Comparison of ENCODE assay signal across 21 cellular contexts in the genomic region with DNA sequence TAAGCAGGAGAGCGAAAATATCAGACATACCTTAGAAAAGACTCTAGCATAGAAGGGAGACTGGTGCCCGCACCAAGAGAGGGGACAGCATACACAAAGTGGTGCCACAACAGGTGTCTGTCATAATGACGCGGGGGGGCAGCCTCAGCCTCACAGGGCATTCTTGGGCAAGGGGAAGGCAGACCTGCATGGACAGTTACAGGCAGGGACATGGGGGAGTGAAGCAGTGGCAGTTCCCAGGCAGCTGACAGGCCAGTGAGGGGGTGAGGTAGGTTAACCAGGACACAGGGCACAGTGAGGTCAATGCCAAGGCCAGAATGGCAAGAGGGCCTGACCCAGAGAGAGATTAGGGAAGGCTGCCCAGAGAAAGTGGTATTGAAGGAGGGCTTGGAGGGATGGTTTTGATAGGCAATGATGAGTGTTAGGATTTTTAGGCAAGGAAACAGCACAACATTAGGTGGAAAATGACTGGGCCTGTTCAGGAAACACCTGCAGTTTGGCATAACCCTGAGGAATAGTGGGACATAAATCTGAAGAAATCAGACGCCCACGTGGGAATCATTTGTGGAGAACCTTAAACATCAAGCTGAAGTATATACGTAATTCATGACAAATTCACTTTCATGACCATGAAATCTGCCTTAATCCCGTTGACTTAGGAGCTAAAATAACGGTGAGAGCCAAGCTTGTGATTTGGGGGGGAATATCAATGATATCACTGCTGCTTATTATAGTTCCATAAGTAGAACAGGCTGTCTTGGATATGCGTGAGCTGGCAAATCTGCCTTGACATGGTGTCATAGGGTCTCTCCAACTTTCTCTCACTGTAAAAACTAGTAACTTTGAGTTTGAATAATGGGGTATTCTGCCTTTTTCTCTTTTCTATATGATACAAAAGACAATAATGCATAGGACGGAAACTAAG. TPM values are rescaled to one million over a fixed set of nuclear protein-coding genes. Genes with fewer than 3 reads are reported as not detected.
DNase-seq lines count a peak whose midpoint lies in the region; ATAC-seq and TF ChIP-seq lines count a peak whose summit lies in the region.
"Had no signal": no experiment of that assay in that cellular context is flagged by ENCODE, and none has a peak within 500 bp of the region (broad histone marks: within the 10 kb centered on the region; RNA-seq: fewer than 3 reads in every experiment).

No MANE protein-coding gene starts in this region.

- H3K9me3 ChIP-seq in upper lobe of right lung (no peaks in the 10 kb centered on the region), tibial artery (no peaks in the 10 kb centered on the region)
- H3K9me3 ChIP-seq: suprapubic skin had no signal

- H3K4me3 ChIP-seq in upper lobe of right lung: no peak overlapping the region
- H3K4me3 ChIP-seq in tibial artery: no peak overlapping the region
- H3K4me3 ChIP-seq: suprapubic skin had no signal

- POLR2A ChIA-PET in activated CD4-positive, alpha-beta memory T cell treated with anti-CD3 and anti-CD28 coated beads for 36 hours (lab: Charles Lee): no interaction called here

- CTCF ChIA-PET in activated CD4-positive, alpha-beta memory T cell treated with anti-CD3 and anti-CD28 coated beads for 36 hours (lab: Charles Lee): interaction anchor here (0.7 kb wide), 1 partner anchor 210 kb away, joined by 3 read pairs; no protein-coding TSS in a partner anchor

- H3K4me3 Mint-ChIP-seq in nephron: no peak overlapping the region
- no peak overlapping the region for H3K4me3 Mint-ChIP-seq in effector memory CD8-positive, alpha-beta T cell
- no peak overlapping the region for H3K4me3 Mint-ChIP-seq in activated CD4-positive, alpha-beta memory T cell treated with anti-CD3 and anti-CD28 coated beads for 36 hours
- H3K4me3 Mint-ChIP-seq: activated T-cell treated with anti-CD3 and anti-CD28 coated beads, Interleukin-2, amount 50 U/mL, for 4 hours; natural killer cell treated with Interleukin-12 subunit alpha and Interleukin-12 subunit beta and Interleukin-15 and Interleukin-18, amount 100 ng/mL, for 72 hours; T-helper 1 cell treated with Interleukin-12 subunit alpha and Interleukin-12 subunit beta and Interleukin-4 antibody, amounts not matched to agents 30 μg/mL and 1 μg/mL, for 36 hours had no signal

- H3K36me3 Mint-ChIP-seq in nephron (ENCODE audit: low read depth): peaks cover 7% of the 10 kb centered on the region
- H3K36me3 Mint-ChIP-seq in effector memory CD8-positive, alpha-beta T cell (ENCODE audit: insufficient read depth): no peaks in the 10 kb centered on the region
- no peaks in the 10 kb centered on the region for H3K36me3 Mint-ChIP-seq in activated CD4-positive, alpha-beta memory T cell treated with anti-CD3 and anti-CD28 coated beads for 36 hours
- H3K36me3 Mint-ChIP-seq: natural killer cell treated with Interleukin-12 subunit alpha and Interleukin-12 subunit beta and Interleukin-15 and Interleukin-18, amount 100 ng/mL, for 72 hours had no signal

- peak overlapping the region in 2 of 3 experiments; percentile 4 to 58 for H3K27ac Mint-ChIP-seq in nephron
- H3K27ac Mint-ChIP-seq in effector memory CD8-positive, alpha-beta T cell: no peak overlapping the region
- no peak overlapping the region for H3K27ac Mint-ChIP-seq in activated CD4-positive, alpha-beta memory T cell treated with anti-CD3 and anti-CD28 coated beads for 36 hours
- H3K27ac Mint-ChIP-seq: natural killer cell treated with Interleukin-12 subunit alpha and Interleukin-12 subunit beta and Interleukin-15 and Interleukin-18, amount 100 ng/mL, for 72 hours; T-helper 1 cell treated with Interleukin-12 subunit alpha and Interleukin-12 subunit beta and Interleukin-4 antibody, amounts not matched to agents 30 μg/mL and 1 μg/mL, for 36 hours had no signal

- H3K27me3 ChIP-seq in upper lobe of right lung (no peaks in the 10 kb centered on the region), tibial artery (no peaks in the 10 kb centered on the region)
- H3K27me3 ChIP-seq: brain microvascular endothelial cell, suprapubic skin had no signal

- H3K4me1 ChIP-seq in upper lobe of right lung: peaks cover 33% of the 10 kb centered on the region
- H3K4me1 ChIP-seq in tibial artery: peaks cover 0 to 59% (median 7%) of the 10 kb centered on the region in 4 donors

- no peak for DNase-seq in Right ventricle myocardium superior
- no peak for DNase-seq in cardiac septum (ENCODE audit: low spot score)
- DNase-seq in upper lobe of right lung: no peak
- DNase-seq in effector memory CD8-positive, alpha-beta T cell: no peak
- DNase-seq in tibial artery: no peak
- DNase-seq in activated CD4-positive, alpha-beta memory T cell treated with anti-CD3 and anti-CD28 coated beads for 36 hours: no peak
- DNase-seq: activated CD4-positive, alpha-beta T cell treated with anti-CD3 and anti-CD28 coated beads for 4 hours; activated naive CD4-positive, alpha-beta T cell; activated T-cell treated with anti-CD3 and anti-CD28 coated beads, Interleukin-2, amount 50 U/mL, for 4 hours; brain microvascular endothelial cell; EL; kidney glomerular epithelial cell; midbrain; MV-4-11; stimulated activated CD8-positive, alpha-beta memory T cell treated with anti-CD3 and anti-CD28 coated beads, Interleukin-4, amount 100 ng/mL, for 48 hours had no signal

- ATAC-seq in Right ventricle myocardium superior (ENCODE audit: poor library complexity) (peak; percentile 51), esophagus mucosa (peak; percentile 23), upper lobe of right lung (peak; percentile 44)
- ATAC-seq in effector memory CD8-positive, alpha-beta T cell (replicated peaks): no peak
- ATAC-seq: activated T-cell treated with anti-CD3 and anti-CD28 coated beads, Interleukin-2, amount 50 U/mL, for 4 hours had no signal

- H3K36me3 ChIP-seq in upper lobe of right lung (no peaks in the 10 kb centered on the region), tibial artery (no peaks in the 10 kb centered on the region)
- H3K36me3 ChIP-seq: brain microvascular endothelial cell, suprapubic skin had no signal

- no peak for TF ChIP-seq CTCF in nephron (IDR thresholded peaks at IDR 0.05; ENCODE audit: unreplicated experiment in 3 of 3)
- TF ChIP-seq CTCF in upper lobe of right lung (IDR thresholded peaks at IDR 0.05): no peak
- no peak for TF ChIP-seq CTCF in tibial artery (IDR thresholded peaks at IDR 0.05)

- H3K4me1 Mint-ChIP-seq in nephron: peaks cover 48% of the 10 kb centered on the region
- H3K4me1 Mint-ChIP-seq in effector memory CD8-positive, alpha-beta T cell (ENCODE audit: low read depth in 2 of 2): no peaks in the 10 kb centered on the region
- no peaks in the 10 kb centered on the region for H3K4me1 Mint-ChIP-seq in activated CD4-positive, alpha-beta memory T cell treated with anti-CD3 and anti-CD28 coated beads for 36 hours (ENCODE audit: low read depth)

- H3K9me3 Mint-ChIP-seq in nephron: no peaks in the 10 kb centered on the region
- no peaks in the 10 kb centered on the region for H3K9me3 Mint-ChIP-seq in effector memory CD8-positive, alpha-beta T cell
- no peaks in the 10 kb centered on the region for H3K9me3 Mint-ChIP-seq in activated CD4-positive, alpha-beta memory T cell treated with anti-CD3 and anti-CD28 coated beads for 36 hours
- H3K9me3 Mint-ChIP-seq: activated T-cell treated with anti-CD3 and anti-CD28 coated beads, Interleukin-2, amount 50 U/mL, for 4 hours; natural killer cell treated with Interleukin-12 subunit alpha and Interleukin-12 subunit beta and Interleukin-15 and Interleukin-18, amount 100 ng/mL, for 72 hours; T-helper 1 cell treated with Interleukin-12 subunit alpha and Interleukin-12 subunit beta and Interleukin-4 antibody, amounts not matched to agents 30 μg/mL and 1 μg/mL, for 36 hours had no signal

- H3K27ac ChIP-seq in upper lobe of right lung: no peak overlapping the region
- no peak overlapping the region for H3K27ac ChIP-seq in tibial artery
- H3K27ac ChIP-seq: brain microvascular endothelial cell, KMS-11, suprapubic skin had no signal

- peaks cover 7% of the 10 kb centered on the region for H3K27me3 Mint-ChIP-seq in nephron (ENCODE audit: low read depth)
- peaks cover 23 to 31% of the 10 kb centered on the region in 2 donors for H3K27me3 Mint-ChIP-seq in effector memory CD8-positive, alpha-beta T cell
- H3K27me3 Mint-ChIP-seq in activated CD4-positive, alpha-beta memory T cell treated with anti-CD3 and anti-CD28 coated beads for 36 hours: peaks cover 9% of the 10 kb centered on the region

- intact Hi-C loops in Right ventricle myocardium superior (cut with DNase I) (loop anchor here (10.0 kb wide), 1 partner anchor 68 kb away; no protein-coding TSS in a partner anchor), cardiac septum (cut with DNase I) (no loop called here), upper lobe of right lung (cut with DNase I) (no loop called here), tibial artery (cut with DNase I; ENCODE audit: low total_unique reads) (no loop called here)
- intact Hi-C loops in activated CD4-positive, alpha-beta memory T cell treated with anti-CD3 and anti-CD28 coated beads for 36 hours (cut with micrococcal nuclease): no loop called here

RNA-seq across cellular contexts. Expression of a gene that starts 8.9 kb away (rescaled TPM):
- total RNA-seq in Right ventricle myocardium superior (25.1 TPM), cardiac septum (67.7 TPM), esophagus mucosa (25.3 TPM), upper lobe of right lung (43.7 TPM)
- total RNA-seq in activated CD4-positive, alpha-beta memory T cell treated with anti-CD3 and anti-CD28 coated beads for 36 hours: 1 to 10 TPM; 1.0 to 1.1 TPM

Comparison
In these comparisons a context has a peak if more than half of its experiments do, and no peak if none do; other contexts are left out.
1. H3K27ac Mint-ChIP-seq: peak in nephron (2 of 3); none in effector memory CD8-positive, alpha-beta T cell (0 of 2) and activated CD4-positive, alpha-beta memory T cell treated with anti-CD3 and anti-CD28 coated beads for 36 hours (single experiment).
2. RNA of a gene that starts 8.9 kb away (total RNA-seq): 67.7 TPM in cardiac septum (single experiment), 43.7 TPM in upper lobe of right lung (single experiment), 25.3 TPM in esophagus mucosa (single experiment) and 25.1 TPM in Right ventricle myocardium superior (single experiment); 1.0 to 1.1 TPM in activated CD4-positive, alpha-beta memory T cell treated with anti-CD3 and anti-CD28 coated beads for 36 hours; every median in the first group is over 10 times any median in the second.